In the genomic region with DNA sequence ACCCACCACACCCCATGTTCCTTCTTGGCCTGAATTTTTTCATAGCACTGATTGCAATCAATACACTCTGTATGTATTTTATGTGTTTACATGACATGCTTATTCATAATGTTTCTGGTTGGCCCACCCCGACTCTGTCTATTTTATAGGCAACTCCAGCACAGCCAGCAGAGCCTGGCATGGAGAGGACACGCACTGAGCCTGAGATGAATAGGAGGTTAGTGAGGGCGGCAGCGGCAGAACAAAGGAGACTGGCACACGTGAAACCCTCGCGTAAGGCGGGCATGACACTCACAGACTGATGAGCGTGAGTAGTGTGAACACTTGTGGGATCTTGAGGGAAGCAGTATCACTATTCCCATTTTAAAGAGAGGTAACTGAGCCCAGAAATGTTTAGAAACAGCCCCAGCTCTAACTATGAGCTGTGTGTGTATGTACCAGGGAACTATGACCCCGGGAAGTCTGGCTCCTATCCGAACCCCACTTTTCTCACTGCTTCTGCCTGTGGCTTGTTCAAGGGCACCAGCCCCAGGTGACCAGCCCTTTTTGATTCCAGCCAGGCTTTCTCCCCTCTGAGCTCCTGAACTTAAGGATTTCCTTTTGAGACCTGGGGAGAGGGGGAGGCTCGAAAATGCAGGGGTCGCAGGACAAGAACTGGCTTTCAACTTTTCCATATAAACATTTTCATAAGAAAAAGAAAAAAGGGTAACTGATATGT, we compare ENCODE assay signal across 18 cellular contexts.
"Had no signal": no experiment of that assay in that cellular context is flagged by ENCODE, and none has a peak within 500 bp of the region (broad histone marks: within the 10 kb centered on the region; RNA-seq: fewer than 3 reads in every experiment).

No MANE protein-coding gene starts in this region.

- H3K36me3 ChIP-seq: left lung, neutrophil, spleen, suprapubic skin, transverse colon had no signal

- H3K27me3 ChIP-seq: left lung, suprapubic skin, transverse colon had no signal

- H3K9me3 ChIP-seq: left lung, mucosa of descending colon, neutrophil, suprapubic skin, transverse colon had no signal

- H3K4me3 ChIP-seq: left lung, mucosa of descending colon, spleen, suprapubic skin, transverse colon had no signal

- H3K27ac Mint-ChIP-seq: activated CD4-positive, alpha-beta T cell treated with anti-CD3 and anti-CD28 coated beads, Interleukin-2, amount 10 ng/mL, durations not matched to agents 7 days and 5 days; activated naive CD4-positive, alpha-beta T cell treated with anti-CD3 and anti-CD28 coated beads for 36 hours; activated naive CD8-positive, alpha-beta T cell treated with anti-CD3 and anti-CD28 coated beads, Interleukin-2, amount 50 U/mL, for 24 hours; brain; naive B cell had no signal

- H2AFZ ChIP-seq: parathyroid adenoma had no signal

- H3K27ac ChIP-seq: left lung, neutrophil, parathyroid adenoma, spleen, suprapubic skin, transverse colon had no signal

- H3K4me1 Mint-ChIP-seq: brain had no signal

- H3K4me1 ChIP-seq: transverse colon had no signal

- DNase-seq: activated CD4-positive, alpha-beta T cell treated with anti-CD3 and anti-CD28 coated beads, Interleukin-2, amount 10 ng/mL, durations not matched to agents 7 days and 5 days; activated naive CD4-positive, alpha-beta T cell treated with anti-CD3 and anti-CD28 coated beads for 36 hours; activated naive CD8-positive, alpha-beta T cell treated with anti-CD3 and anti-CD28 coated beads, Interleukin-2, amount 50 U/mL, for 24 hours; left lung; mammary epithelial cell; mucosa of descending colon; naive B cell; spleen; stimulated activated naive CD4-positive, alpha-beta T cell; T-helper 1 cell; T1000; transverse colon had no signal

- ATAC-seq: activated CD4-positive, CD25-positive, alpha-beta regulatory T cell treated with anti-CD3 and anti-CD28 coated beads, Interleukin-2, amount 50 U/mL, for 24 hours; activated naive CD8-positive, alpha-beta T cell treated with anti-CD3 and anti-CD28 coated beads, Interleukin-2, amount 50 U/mL, for 24 hours; left lung; mucosa of descending colon; SK-N-SH treated with all-trans-retinoic acid at 6 μM for 48 hours had no signal

- H3K9ac ChIP-seq: parathyroid adenoma had no signal

- H3K36me3 Mint-ChIP-seq: brain had no signal

- H3K4me3 Mint-ChIP-seq: activated CD4-positive, alpha-beta T cell treated with anti-CD3 and anti-CD28 coated beads, Interleukin-2, amount 10 ng/mL, durations not matched to agents 7 days and 5 days; activated naive CD4-positive, alpha-beta T cell treated with anti-CD3 and anti-CD28 coated beads for 36 hours; activated naive CD8-positive, alpha-beta T cell treated with anti-CD3 and anti-CD28 coated beads, Interleukin-2, amount 50 U/mL, for 24 hours; brain; naive B cell had no signal

- H3K9me3 Mint-ChIP-seq: activated CD4-positive, alpha-beta T cell treated with anti-CD3 and anti-CD28 coated beads, Interleukin-2, amount 10 ng/mL, durations not matched to agents 7 days and 5 days; activated naive CD4-positive, alpha-beta T cell treated with anti-CD3 and anti-CD28 coated beads for 36 hours; activated naive CD8-positive, alpha-beta T cell treated with anti-CD3 and anti-CD28 coated beads, Interleukin-2, amount 50 U/mL, for 24 hours had no signal
